Comparison of ENCODE assay signal across 8 cellular contexts in the genomic region with DNA sequence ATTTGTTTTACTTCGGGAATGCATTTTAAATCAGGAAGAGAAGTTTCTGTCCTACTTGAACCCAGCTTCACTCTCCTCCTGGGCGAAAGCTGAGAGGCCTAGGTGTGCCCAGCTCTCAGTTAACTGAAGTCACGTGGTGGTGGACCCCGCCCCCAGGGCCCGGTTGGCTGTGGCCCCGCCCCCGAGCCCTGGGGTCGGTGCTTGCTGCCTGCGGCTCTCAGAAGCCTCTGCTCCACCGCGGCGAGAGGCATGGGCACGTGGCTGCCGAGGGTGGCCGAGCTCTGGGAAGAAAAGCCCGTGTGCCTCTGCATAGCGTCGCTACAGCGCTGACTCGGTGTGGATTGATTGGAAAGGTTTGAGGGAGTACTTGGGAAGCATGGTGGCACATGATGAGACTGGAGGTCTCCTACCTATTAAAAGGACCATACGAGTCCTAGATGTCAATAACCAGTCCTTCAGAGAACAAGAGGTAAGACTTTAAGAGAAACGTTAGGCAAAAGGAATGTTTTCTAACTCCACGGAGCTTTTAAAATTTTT. TPM values are rescaled to one million over a fixed set of nuclear protein-coding genes. Genes with fewer than 3 reads are reported as not detected.
A peak's percentile ranks its signal among the peaks of the same experiment; 100 is the strongest.
DNase-seq lines count a peak whose midpoint lies in the region; ATAC-seq, FAIRE-seq and TF ChIP-seq lines count a peak whose summit lies in the region.

No MANE protein-coding gene starts in this region.

- H3K36me3 ChIP-seq in SJSA1 (peaks cover 5% of the 10 kb centered on the region; the same call in 1 of the 2 replicates), heart left ventricle (peaks cover 0 to under 1% (median 0%) of the 10 kb centered on the region in 9 donors), tibial nerve (no peaks in the 10 kb centered on the region)

- WGBS in heart left ventricle, 4 donors, result 6 to 21% (median 12%) methylated on average over 15 to 23 of the region's 23 CpGs
- WGBS in tibial nerve, 2 donors, result 3 to 6% methylated on average over 23 of the region's 23 CpGs

- H3K27me3 ChIP-seq in SJSA1 (replicated peaks) (no peaks in the 10 kb centered on the region), heart left ventricle (no peaks in the 10 kb centered on the region), tibial nerve (no peaks in the 10 kb centered on the region)

- TF ChIP-seq EP300 in tibial nerve (IDR thresholded peaks at IDR 0.05), result peak in 1 of 2 donors; percentile 98

- H3K27ac ChIP-seq in SJSA1 (peak overlapping the region; percentile 47), heart left ventricle (peak overlapping the region in 10 of 12 donors; percentile 7 to 74 (median 60)), tibial nerve (peak overlapping the region; percentile 61 to 85 (median 74))

- peak; percentile 47 for ATAC-seq in GM18517 (IDR thresholded peaks at IDR 0.05; ENCODE audit: unreplicated experiment)
- ATAC-seq in heart left ventricle, result peak; percentile 97 to 99 (median 98)

- TF ChIP-seq POLR2A in heart left ventricle (IDR thresholded peaks at IDR 0.05) (peak in 1 of 2 donors; percentile 85), tibial nerve (IDR thresholded peaks at IDR 0.05) (peak; percentile 58 to 90)

- intact Hi-C loops in heart left ventricle (cut with DNase I), result loop anchor here in 4 of 10 donors (5.0 to 10.0 kb wide), 4 partner anchors 98 to 428 kb away; a partner anchor contains a TSS

- TF ChIP-seq CTCF in heart left ventricle (IDR thresholded peaks at IDR 0.05), result no peak
- peak in 1 of 5 experiments; percentile 14 for TF ChIP-seq CTCF in tibial nerve (IDR thresholded peaks at IDR 0.05)

- H3K4me3 ChIP-seq in SJSA1 (peak overlapping the region; percentile 43), heart left ventricle (peak overlapping the region; percentile 2 to 65 (median 54)), tibial nerve (peak overlapping the region; percentile 57 to 61 (median 58))

- DNase-seq in HTR-8/SVneo (ENCODE audit: insufficient read length, low spot score), result peak; percentile 78
- DNase-seq in SJSA1 (ENCODE audit: low read depth in 1 of 2, low spot score in 2 of 2), result peak; percentile 74 to 86
- DNase-seq in activated naive CD8-positive, alpha-beta T cell treated with anti-CD3 and anti-CD28 coated beads, Interleukin-2, amount 50 U/mL, for 16 hours (ENCODE audit: low read depth, low spot score), result peak; percentile 70
- peak; percentile 89 to 93 (median 91) for DNase-seq in heart left ventricle
- DNase-seq in pons (ENCODE audit: low spot score), result peak; percentile 69
- DNase-seq in tibial nerve (ENCODE audit: low spot score in 2 of 2), result peak; percentile 94 to 95
- DNase-seq in RKO (ENCODE audit: low spot score), result no peak

- FAIRE-seq in HTR-8/SVneo (lab: Jason Lieb, UNC), result peak; percentile 4

- H3K4me1 ChIP-seq in SJSA1 (replicated peaks) (peaks cover 33% of the 10 kb centered on the region), heart left ventricle (peaks cover 0 to 39% (median 7%) of the 10 kb centered on the region in 12 donors), tibial nerve (peaks cover 0 to 43% (median 3%) of the 10 kb centered on the region in 4 donors)

- H3K9me3 ChIP-seq in SJSA1 (replicated peaks) (no peaks in the 10 kb centered on the region), heart left ventricle (no peaks in the 10 kb centered on the region), tibial nerve (no peaks in the 10 kb centered on the region)

RNA-seq across cellular contexts. Expression of a gene that starts 34.1 kb away (rescaled TPM):
- 38.1 and 52.4 TPM in 2 replicates for total RNA-seq in SJSA1 (2014; rRNA removed; shearing (Covaris generic))
- total RNA-seq in heart left ventricle, result 10 to 100 TPM; 12.7 to 29.5 (median 15.8) TPM
- polyA plus RNA-seq in heart left ventricle, result 1 to 10 TPM; 5.6 to 7.0 TPM
- 100 to 1,000 TPM in 2 of 4 donors, 10 to 100 TPM in 2; 66.0 to 133 (median 91.3) TPM for total RNA-seq in tibial nerve

RNA-seq across cellular contexts. Expression of a gene that starts 41.8 kb away (rescaled TPM):
- total RNA-seq in SJSA1 (2014; rRNA removed; shearing (Covaris generic)), result not detected in 2 replicates
- total RNA-seq in heart left ventricle, result 1 to 10 TPM in 1 of 9 donors, under 1 TPM in 8; 0.12 to 2.8 (median 0.40) TPM
- under 1 TPM; 0.22 to 0.27 TPM for polyA plus RNA-seq in heart left ventricle
- under 1 TPM in 2 of 4 donors, not detected in 2; 0.21 to 0.22 TPM for total RNA-seq in tibial nerve

RNA-seq across cellular contexts. Expression of a gene that starts 52.9 kb away (rescaled TPM):
- not detected in 2 replicates for total RNA-seq in SJSA1 (2014; rRNA removed; shearing (Covaris generic))
- not detected for total RNA-seq in heart left ventricle
- polyA plus RNA-seq in heart left ventricle, result not detected
- total RNA-seq in tibial nerve, result not detected
